In the genomic region with DNA sequence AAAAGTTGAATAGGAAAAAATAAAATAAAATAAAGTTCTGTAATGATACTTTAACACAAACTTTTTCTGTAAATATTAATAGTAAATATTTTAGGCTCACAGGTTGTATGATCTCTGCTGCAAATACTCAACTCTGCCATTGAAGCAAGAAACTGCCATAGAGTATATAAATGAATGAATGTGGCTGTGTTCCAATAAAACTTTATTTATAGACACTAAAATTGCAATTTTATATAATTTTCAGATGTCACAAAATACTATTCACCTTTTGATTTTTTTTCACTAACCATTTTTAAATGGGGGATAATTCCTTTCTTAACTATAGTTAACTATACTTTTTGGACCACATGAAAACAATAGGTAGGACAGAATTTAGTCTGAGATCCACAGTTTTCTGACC, we compare ENCODE assay signal across 26 cellular contexts.
"Had no signal": no experiment of that assay in that cellular context is flagged by ENCODE, and none has a peak within 500 bp of the region (broad histone marks: within the 10 kb centered on the region; RNA-seq: fewer than 3 reads in every experiment).

No MANE protein-coding gene starts in this region.

- FAIRE-seq: colon, endometrium, endothelial cell of umbilical vein, frontal cortex had no signal

- H3K4me1 ChIP-seq: colonic mucosa, esophagus squamous epithelium, foreskin keratinocyte, gastrocnemius medialis had no signal

- H3K4me3 ChIP-seq: colonic mucosa, coronary artery, dorsolateral prefrontal cortex, esophagus muscularis mucosa, esophagus squamous epithelium, gastrocnemius medialis, gastroesophageal sphincter, heart left ventricle had no signal

- DNase-seq: colonic mucosa; cortex of kidney; dermis blood vessel endothelial cell; dorsolateral prefrontal cortex; effector CD4-positive, alpha-beta T cell; effector CD8-positive, alpha-beta T cell; effector memory CD4-positive, alpha-beta T cell; effector memory CD8-positive, alpha-beta T cell; endodermal cell; erythroblast; esophagus squamous epithelium; foreskin fibroblast; foreskin keratinocyte; gastrocnemius medialis; glutamatergic neuron; head of caudate nucleus; heart left ventricle had no signal

- H3K27me3 ChIP-seq: colonic mucosa, dorsolateral prefrontal cortex, esophagus muscularis mucosa, esophagus squamous epithelium, gastrocnemius medialis, gastroesophageal sphincter, heart left ventricle had no signal

- H3K27ac ChIP-seq: colonic mucosa, coronary artery, dorsolateral prefrontal cortex, epithelial cell of prostate, esophagus muscularis mucosa, esophagus squamous epithelium, foreskin keratinocyte, gastrocnemius medialis, gastroesophageal sphincter, heart left ventricle had no signal

- ATAC-seq: effector memory CD8-positive, alpha-beta T cell; esophagus mucosa; foreskin keratinocyte; gastrocnemius medialis; gastroesophageal sphincter; heart left ventricle had no signal

- H3K9me3 ChIP-seq: colonic mucosa, esophagus muscularis mucosa, esophagus squamous epithelium, gastrocnemius medialis, gastroesophageal sphincter, heart left ventricle had no signal

- H3K36me3 ChIP-seq: colonic mucosa, esophagus muscularis mucosa, esophagus squamous epithelium, gastrocnemius medialis, gastroesophageal sphincter, heart left ventricle had no signal
